ENCODE assay signal across 8 cellular contexts in genomic region chr2:191246820-191247380, GRCh38. TPM values are rescaled to one million over a fixed set of nuclear protein-coding genes. Genes with fewer than 3 reads are reported as not detected.
DNase-seq lines count a peak whose midpoint lies in the region; FAIRE-seq and TF ChIP-seq lines count a peak whose summit lies in the region.

No MANE protein-coding gene starts in this region.

- POLR2A ChIA-PET in AG04449 (lab: Yijun Ruan, JAX), result interaction anchor here (0.8 to 2.2 kb wide), 8 partner anchors 18 to 241 kb away, joined by 3 to 8 read pairs (median 4); no protein-coding TSS in a partner anchor

- TF ChIP-seq CTCF in AG04449 (IDR thresholded peaks at IDR 0.05; ENCODE audit: insufficient read depth, low read length, missing control alignments) (no peak), endodermal cell (conservative IDR thresholded peaks at IDR 0.05) (no peak)

- no peaks in the 10 kb centered on the region for H3K27me3 ChIP-seq in endodermal cell (ENCODE audit: control insufficient read depth, insufficient read depth, low read length, poor library complexity, severe bottlenecking)
- no peaks in the 10 kb centered on the region for H3K27me3 ChIP-seq in muscle layer of duodenum (ENCODE audit: low read depth, low read length)

- H3K9me3 ChIP-seq in endodermal cell (ENCODE audit: control insufficient read depth, low read length) (no peaks in the 10 kb centered on the region), muscle layer of duodenum (ENCODE audit: control insufficient read depth in 1 of 2, low read length in 2 of 2) (peaks cover 0 to 5% of the 10 kb centered on the region in 2 donors)

- peak overlapping the region; percentile 91 for H3K9ac ChIP-seq in endodermal cell (ENCODE audit: extremely low read depth, low read length, poor library complexity, severe bottlenecking)

- peaks cover 52% of the 10 kb centered on the region for H3K4me1 Mint-ChIP-seq in endodermal cell

- H3K4me1 ChIP-seq in endodermal cell (ENCODE audit: control insufficient read depth, insufficient read depth, low read length) (peaks cover 37% of the 10 kb centered on the region), muscle layer of duodenum (ENCODE audit: control insufficient read depth in 1 of 2, insufficient read depth in 2 of 2, low read length in 2 of 2) (no peaks in the 10 kb centered on the region)

- CTCF ChIA-PET in AG04449 (lab: Yijun Ruan, JAX), result interaction anchor here (0.9 to 5.3 kb wide), 13 partner anchors 16 to 255 kb away, joined by 3 to 43 read pairs (median 5); no protein-coding TSS in a partner anchor

- TF ChIP-seq POLR2A in GM12892 (IDR thresholded peaks at IDR 0.05; ENCODE audit: low read depth, low read length), result no peak

- H3K36me3 ChIP-seq in endodermal cell (ENCODE audit: control insufficient read depth, insufficient read depth, low read length) (peaks cover 21% of the 10 kb centered on the region), muscle layer of duodenum (ENCODE audit: control insufficient read depth in 1 of 2, insufficient read depth in 2 of 2, low read length in 2 of 2) (no peaks in the 10 kb centered on the region)

- peak overlapping the region; percentile 62 for H3K27ac Mint-ChIP-seq in endodermal cell

- peaks cover 1% of the 10 kb centered on the region for H3K27me3 Mint-ChIP-seq in endodermal cell (ENCODE audit: insufficient read depth)

- no peak for FAIRE-seq in GM12892 (lab: Jason Lieb, UNC)

- H3K36me3 Mint-ChIP-seq in endodermal cell (ENCODE audit: low read depth), result peaks cover 10% of the 10 kb centered on the region

- H3K27ac ChIP-seq in endodermal cell (ENCODE audit: low read depth, low read length) (no peak overlapping the region), muscle layer of duodenum (ENCODE audit: low read length) (peak overlapping the region; percentile 56)

- H3K4me3 ChIP-seq in AG04449 (ENCODE audit: low read depth, low read length), result peak overlapping the region; percentile 93
- H3K4me3 ChIP-seq in endodermal cell (ENCODE audit: low read length), result peak overlapping the region; percentile 97
- peak overlapping the region; percentile 60 to 83 for H3K4me3 ChIP-seq in muscle layer of duodenum (ENCODE audit: low read depth in 1 of 2, low read length in 2 of 2)

- H3K4me3 Mint-ChIP-seq in endodermal cell, result peak overlapping the region; percentile 86

- no peak for DNase-seq in AG04449 (ENCODE audit: low read depth, low spot score)
- DNase-seq in M059J (ENCODE audit: low read depth), result peak; percentile 34
- DNase-seq in endodermal cell, result no peak
- no peak for DNase-seq in NOMO-1 treated with DMSO at 0.1 percent for 48 hours (lab: John Stamatoyannopoulos, UW; ENCODE audit: unreplicated experiment)
- DNase-seq in T-helper 1 cell, result no peak
- no peak for DNase-seq in amygdala (lab: John Stamatoyannopoulos, UW)
- DNase-seq in GM12892 (ENCODE audit: insufficient read length), result no peak

- no peaks in the 10 kb centered on the region for H3K9me3 Mint-ChIP-seq in endodermal cell

- 30 to 36% methylated on average over 2 to 6 of the region's 6 CpGs for WGBS in endodermal cell (ENCODE audit: insufficient coverage in 1 of 2, insufficient read length in 1 of 2), 2 experiments

RNA-seq across cellular contexts. Expression of gene MYO1B, which starts 1.7 kb away (rescaled TPM):
- 23.5 and 26.2 TPM in 2 replicates for total RNA-seq in M059J (2014; rRNA removed; shearing (Covaris generic))
- 100 to 1,000 TPM; 145 to 154 TPM for total RNA-seq in endodermal cell
- 55.7 TPM for polyA plus RNA-seq in endodermal cell (2013, experiment 1 of 2)
- 56.3 TPM for polyA plus RNA-seq in endodermal cell (2013, experiment 2 of 2)
- 1.3 TPM for polyA plus RNA-seq in GM12892 (2012; ENCODE audit: missing spikeins)
